Comparison of ENCODE assay signal across 17 cellular contexts in genomic region chr5:112205840-112206239, GRCh38.
DNase-seq lines count a peak whose midpoint lies in the region; ATAC-seq and TF ChIP-seq lines count a peak whose summit lies in the region.
"Had no signal": no experiment of that assay in that cellular context is flagged by ENCODE, and none has a peak within 500 bp of the region (broad histone marks: within the 10 kb centered on the region; RNA-seq: fewer than 3 reads in every experiment).

No MANE protein-coding gene starts in this region.

- H3K4me1 ChIP-seq in HUES6 (ENCODE audit: control insufficient read depth, insufficient read depth, low read length): peaks cover 36% of the 10 kb centered on the region
- H3K4me1 ChIP-seq: BE2C had no signal

- TF ChIP-seq CTCF in WTC11 (IDR thresholded peaks at IDR 0.05) (no peak), nephron progenitor cell (IDR thresholded peaks at IDR 0.05) (no peak)

- peak overlapping the region; percentile 17 for H3K4me3 ChIP-seq in HUES6 (ENCODE audit: low read depth, low read length)
- H3K4me3 ChIP-seq: SK-N-MC had no signal

- H3K4me3 Mint-ChIP-seq in WTC11: peak overlapping the region; percentile 54
- H3K4me3 Mint-ChIP-seq in nephron progenitor cell: peak overlapping the region; percentile 34
- H3K4me3 Mint-ChIP-seq: CD8-positive, alpha-beta memory T cell; IgD-negative memory B cell had no signal

- peak; percentile 44 for DNase-seq in WTC11 (ENCODE audit: low spot score)
- peak; percentile 82 for DNase-seq in iPS DF 19.7 (ENCODE audit: low read depth, low spot score)
- DNase-seq in nephron progenitor cell: peak; percentile 10
- no peak for DNase-seq in kidney glomerular epithelial cell (lab: John Stamatoyannopoulos, UW)
- no peak for DNase-seq in activated naive CD4-positive, alpha-beta T cell (lab: John Stamatoyannopoulos, UW)
- DNase-seq in NCI-H82 (lab: John Stamatoyannopoulos, UW): no peak
- DNase-seq: BE2C; CD8-positive, alpha-beta memory T cell; DND-41; GOT3; NCI-H1930; NCI-H524 treated with DMSO at 0.1 percent for 48 hours had no signal

- H3K9me3 Mint-ChIP-seq in WTC11: peaks cover 5% of the 10 kb centered on the region; the same call in 1 of the 2 replicates
- H3K9me3 Mint-ChIP-seq in nephron progenitor cell: no peaks in the 10 kb centered on the region
- H3K9me3 Mint-ChIP-seq: CD8-positive, alpha-beta memory T cell; IgD-negative memory B cell had no signal

- no peaks in the 10 kb centered on the region for H3K9me3 ChIP-seq in HUES6 (ENCODE audit: control insufficient read depth, insufficient read depth, low read depth, low read length)
- H3K9me3 ChIP-seq: BE2C had no signal

- H3K36me3 Mint-ChIP-seq in WTC11 (peaks cover 5% of the 10 kb centered on the region; the same call in 1 of the 2 replicates), nephron progenitor cell (ENCODE audit: low read depth) (no peaks in the 10 kb centered on the region)
- H3K36me3 Mint-ChIP-seq: IgD-negative memory B cell had no signal

- H3K27ac Mint-ChIP-seq in WTC11: peak overlapping the region; percentile 98
- H3K27ac Mint-ChIP-seq in nephron progenitor cell: peak overlapping the region; percentile 47

- peak; percentile 94 for ATAC-seq in WTC11
- ATAC-seq: Panc1, Right ventricle myocardium inferior had no signal

- H3K9ac ChIP-seq in HUES6 (ENCODE audit: low read length): peak overlapping the region; percentile 11

- H3K27me3 Mint-ChIP-seq in WTC11 (ENCODE audit: low read depth): peaks cover 2% of the 10 kb centered on the region; the same call in 1 of the 2 replicates
- H3K27me3 Mint-ChIP-seq in nephron progenitor cell (ENCODE audit: low read depth, poor library complexity): no peaks in the 10 kb centered on the region
- H3K27me3 Mint-ChIP-seq: IgD-negative memory B cell had no signal

- H3K27me3 ChIP-seq in HUES6 (ENCODE audit: control insufficient read depth, insufficient read depth, low read length): no peaks in the 10 kb centered on the region

- POLR2A ChIA-PET in WTC11 (lab: Charles Lee): interaction anchor here (0.5 to 0.7 kb wide), 2 partner anchors 212 to 419 kb away, joined by 3 to 5 read pairs; no protein-coding TSS in a partner anchor

- H3K27ac ChIP-seq in HUES6 (ENCODE audit: low read depth, low read length): peak overlapping the region; percentile 61
- H3K27ac ChIP-seq: SK-N-MC had no signal

- H3K36me3 ChIP-seq in HUES6 (ENCODE audit: control insufficient read depth, insufficient read depth, low read length): no peaks in the 10 kb centered on the region
- H3K36me3 ChIP-seq: BE2C had no signal

- H3K4me1 Mint-ChIP-seq in WTC11: peaks cover 61% of the 10 kb centered on the region
- H3K4me1 Mint-ChIP-seq in nephron progenitor cell: peaks cover 34% of the 10 kb centered on the region
- H3K4me1 Mint-ChIP-seq: CD8-positive, alpha-beta memory T cell; IgD-negative memory B cell had no signal

- CTCF ChIA-PET in WTC11 (lab: Charles Lee): interaction anchor here (0.7 to 1.0 kb wide), 3 partner anchors 157 to 287 kb away, joined by 3 to 9 read pairs (median 6); no protein-coding TSS in a partner anchor

TF ChIP-seq in WTC11, 78 proteins besides CTCF, POLR2A, EP300 and RAD21:
- TF ChIP-seq ATF3 (CRISPR knock-in tag; conservative IDR thresholded peaks at IDR 0.05) (no peak), PRDM15 (CRISPR knock-in tag; IDR thresholded peaks at IDR 0.05) (0 out of 2 replicates have a peak, but pooled peaks have one; percentile 38), ETV6 (CRISPR knock-in tag; IDR thresholded peaks at IDR 0.05) (peak; percentile 73; the same call in 1 of the 2 replicates)

Comparison
In these comparisons a context has a peak if more than half of its experiments do, and no peak if none do; other contexts are left out.
1. DNase-seq: peak in WTC11 (single experiment), iPS DF 19.7 (single experiment) and nephron progenitor cell (single experiment); none in kidney glomerular epithelial cell (single experiment), activated naive CD4-positive, alpha-beta T cell (0 of 4) and NCI-H82 (single experiment).